In the genomic region with DNA sequence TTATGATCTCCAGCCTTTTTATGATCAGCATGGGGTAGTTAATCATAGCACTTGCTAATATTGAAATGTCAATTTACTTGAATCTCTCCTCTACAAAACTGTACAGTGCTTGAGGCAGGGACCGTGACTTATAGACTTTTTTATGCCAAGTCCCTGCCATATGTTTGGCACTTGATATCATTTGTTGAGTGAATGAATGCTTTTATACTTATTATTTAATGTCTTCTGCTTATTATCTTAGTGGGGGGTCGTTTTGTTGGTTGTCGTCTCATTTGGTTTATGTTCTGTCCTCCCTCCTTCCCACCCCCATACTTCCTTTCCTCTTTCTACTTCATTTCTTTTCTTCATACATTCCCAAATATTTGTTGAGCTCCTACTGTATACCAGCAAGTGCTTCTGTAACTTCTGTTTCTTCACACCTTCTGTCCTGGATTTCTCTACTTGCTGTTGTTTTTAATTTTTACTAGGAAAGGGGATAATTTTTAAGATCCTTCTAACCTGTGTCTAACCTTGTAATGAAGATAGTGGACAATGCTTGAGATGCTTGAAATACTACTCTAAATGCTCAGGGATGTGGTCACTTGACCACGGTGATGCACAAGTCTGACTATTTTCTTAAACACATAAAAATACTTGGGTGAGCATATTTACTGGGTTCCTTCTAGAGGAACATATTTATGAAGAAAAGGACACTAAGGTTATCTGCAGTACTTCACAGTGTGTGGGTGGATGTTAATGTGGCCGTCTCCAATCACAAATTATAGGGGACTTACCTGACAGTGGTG, we compare ENCODE assay signal across 21 cellular contexts.
"Had no signal": no experiment of that assay in that cellular context is flagged by ENCODE, and none has a peak within 500 bp of the region (broad histone marks: within the 10 kb centered on the region; RNA-seq: fewer than 3 reads in every experiment).

No MANE protein-coding gene starts in this region.

- H3K4me3 ChIP-seq: neural progenitor cell, ovary, psoas muscle, skin epidermis, thyroid gland had no signal

- ATAC-seq: foreskin keratinocyte; left ventricle myocardium superior; naive thymus-derived CD8-positive, alpha-beta T cell; psoas muscle; right cardiac atrium had no signal

- H3K9me3 ChIP-seq: ovary, psoas muscle, thyroid gland had no signal

- H3K36me3 ChIP-seq: brain microvascular endothelial cell, neural progenitor cell, ovary, thyroid gland had no signal

- H3K27ac ChIP-seq: brain microvascular endothelial cell, foreskin keratinocyte, neural progenitor cell, ovary, psoas muscle, skin epidermis, thyroid gland had no signal

- H3K27me3 ChIP-seq: brain microvascular endothelial cell, ovary, thyroid gland had no signal

- DNase-seq: activated B cell treated with CpG ODN at 0.5 μM for 24 hours; activated CD4-positive, alpha-beta memory T cell treated with anti-CD3 and anti-CD28 coated beads for 36 hours; activated CD4-positive, alpha-beta T cell treated with anti-CD3 and anti-CD28 coated beads for 4 hours; activated naive CD4-positive, alpha-beta T cell treated with Interleukin-2 at 50 U/mL for 16 hours; activated T-cell treated with anti-CD3 and anti-CD28 coated beads, Interleukin-2, amount 50 U/mL, for 48 hours; brain microvascular endothelial cell; caudate nucleus; effector memory CD4-positive, alpha-beta T cell; foreskin keratinocyte; left ventricle myocardium superior; mammary epithelial cell; naive thymus-derived CD8-positive, alpha-beta T cell; ovary; psoas muscle; right cardiac atrium; stimulated activated CD4-positive, alpha-beta T cell treated with anti-CD3 and anti-CD28 coated beads, Interleukin-1b, Interleukin-23, amount 100 ng/mL, for 48 hours; substantia nigra; T-helper 1 cell; thyroid gland had no signal

- H3K4me1 ChIP-seq: foreskin keratinocyte, neural progenitor cell, psoas muscle, thyroid gland had no signal
